10 cellular contexts compared by ENCODE assay signal in the genomic region with DNA sequence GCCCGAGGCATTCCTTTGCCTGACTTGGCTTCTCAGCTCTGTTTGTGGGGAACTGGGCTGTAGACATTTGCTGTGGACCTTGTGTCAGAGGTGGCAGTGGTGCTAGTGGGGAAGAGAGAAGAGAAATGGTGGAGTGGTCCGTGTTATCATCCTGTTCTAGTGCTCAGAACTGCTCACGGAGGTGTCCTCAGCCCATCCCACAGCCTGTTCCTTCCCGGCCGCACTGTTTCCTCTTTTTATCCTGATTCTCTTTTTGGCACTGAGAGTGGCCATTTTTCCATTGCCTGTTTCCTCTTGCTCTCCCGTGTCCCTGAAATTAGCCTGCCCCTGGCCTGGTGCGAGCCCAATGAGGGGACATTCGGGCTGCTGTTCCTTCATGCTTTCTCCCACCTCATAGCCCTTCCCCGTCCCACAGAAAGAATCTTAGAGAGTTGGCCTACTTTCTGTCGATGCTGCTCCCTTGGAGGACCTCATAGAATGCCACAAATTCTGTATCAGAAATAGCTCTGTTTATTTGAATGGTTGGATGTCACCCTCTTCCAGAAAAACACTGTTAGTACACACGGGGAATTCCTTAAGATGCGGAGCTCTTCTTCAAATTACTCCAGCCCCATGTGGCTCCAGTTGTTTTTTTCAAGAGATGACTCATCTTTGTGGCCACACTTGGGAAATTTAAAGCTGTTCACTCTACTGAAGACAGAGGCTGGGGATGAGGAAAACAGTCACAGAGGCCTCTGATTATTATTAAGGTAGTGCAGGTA. TPM values are rescaled to one million over a fixed set of nuclear protein-coding genes. Genes with fewer than 3 reads are reported as not detected.
DNase-seq lines count a peak whose midpoint lies in the region; ATAC-seq and TF ChIP-seq lines count a peak whose summit lies in the region.
"Had no signal": no experiment of that assay in that cellular context is flagged by ENCODE, and none has a peak within 500 bp of the region (broad histone marks: within the 10 kb centered on the region; RNA-seq: fewer than 3 reads in every experiment).

No MANE protein-coding gene starts in this region.

- H3K4me3 ChIP-seq in heart right ventricle: peak overlapping the region in 1 of 10 donors; percentile 3

- H3K4me3 Mint-ChIP-seq in WTC11 (no peak overlapping the region), T-cell (no peak overlapping the region)
- no peak overlapping the region for H3K4me3 Mint-ChIP-seq in stimulated activated naive B cell treated with anti-CD40 and anti-IgM and Interleukin-4, amounts not matched to agents 10 μg/mL and 1 μg/mL and 100 μg/mL, for 72 hours

- H3K36me3 Mint-ChIP-seq in WTC11: no peaks in the 10 kb centered on the region
- H3K36me3 Mint-ChIP-seq in stimulated activated naive B cell treated with anti-CD40 and anti-IgM and Interleukin-4, amounts not matched to agents 10 μg/mL and 1 μg/mL and 100 μg/mL, for 72 hours: peaks cover 16 to 25% of the 10 kb centered on the region in 2 donors
- H3K36me3 Mint-ChIP-seq in T-cell: peaks cover 27% of the 10 kb centered on the region

- WGBS in heart right ventricle, 2 donors: 42 to 63% methylated on average over 12 of the region's 12 CpGs

- H3K4me1 Mint-ChIP-seq in WTC11 (peaks cover 5% of the 10 kb centered on the region), T-cell (peaks cover 57 to 73% (median 59%) of the 10 kb centered on the region in 3 donors)
- H3K4me1 Mint-ChIP-seq in stimulated activated naive B cell treated with anti-CD40 and anti-IgM and Interleukin-4, amounts not matched to agents 10 μg/mL and 1 μg/mL and 100 μg/mL, for 72 hours: peaks cover 45 to 70% of the 10 kb centered on the region in 2 donors

- intact Hi-C loops in heart right ventricle (cut with DNase I): no loop called here

- POLR2A ChIA-PET in WTC11 (lab: Charles Lee) (no interaction called here), T-cell (lab: Charles Lee) (interaction anchor here in 1 of 2 donors (0.5 kb wide), 2 partner anchors 55 to 68 kb away, joined by 3 to 5 read pairs; no protein-coding TSS in a partner anchor)

- peak; percentile 70 for DNase-seq in HCEC 1CT
- DNase-seq in WTC11 (ENCODE audit: low spot score): no peak
- DNase-seq in heart right ventricle: peak in 1 of 2 donors; percentile 22
- no peak for DNase-seq in stimulated activated naive B cell treated with anti-CD40 and anti-IgM and Interleukin-4, amounts not matched to agents 10 μg/mL and 1 μg/mL and 100 μg/mL, for 72 hours
- DNase-seq in NAMALWA (ENCODE audit: low spot score): no peak
- no peak for DNase-seq in globus pallidus (ENCODE audit: low spot score)
- DNase-seq in T-cell: no peak
- DNase-seq: hypothalamus; NK-92 treated with Interleukin-12 subunit alpha and Interleukin-12 subunit beta, amount 100 ng/mL, for 24 hours had no signal

- ATAC-seq in WTC11: no peak
- peak; percentile 50 to 78 (median 72) for ATAC-seq in heart right ventricle
- no peak for ATAC-seq in stimulated activated naive B cell treated with anti-CD40 and anti-IgM and Interleukin-4, amounts not matched to agents 10 μg/mL and 1 μg/mL and 100 μg/mL, for 72 hours (replicated peaks)
- no peak for ATAC-seq in T-cell (replicated peaks in 1 of 4)
- no peak for ATAC-seq in HG02759 (IDR thresholded peaks at IDR 0.05; ENCODE audit: unreplicated experiment)

- no peaks in the 10 kb centered on the region for H3K9me3 ChIP-seq in heart right ventricle

- H3K27ac ChIP-seq in heart right ventricle: peak overlapping the region in 9 of 10 donors; percentile 8 to 66 (median 49)

- H3K27ac Mint-ChIP-seq in WTC11: 0 out of 2 replicates have a peak overlapping the region, but pooled peaks have one; percentile 71
- peak overlapping the region; percentile 75 for H3K27ac Mint-ChIP-seq in stimulated activated naive B cell treated with anti-CD40 and anti-IgM and Interleukin-4, amounts not matched to agents 10 μg/mL and 1 μg/mL and 100 μg/mL, for 72 hours
- no peak overlapping the region for H3K27ac Mint-ChIP-seq in T-cell

- H3K9me3 Mint-ChIP-seq in WTC11 (no peaks in the 10 kb centered on the region), T-cell (no peaks in the 10 kb centered on the region)
- no peaks in the 10 kb centered on the region for H3K9me3 Mint-ChIP-seq in stimulated activated naive B cell treated with anti-CD40 and anti-IgM and Interleukin-4, amounts not matched to agents 10 μg/mL and 1 μg/mL and 100 μg/mL, for 72 hours

- TF ChIP-seq CTCF in WTC11 (IDR thresholded peaks at IDR 0.05) (no peak), heart right ventricle (IDR thresholded peaks at IDR 0.05) (peak in 1 of 9 donors; percentile 7)

- no peaks in the 10 kb centered on the region for H3K36me3 ChIP-seq in heart right ventricle

- H3K27me3 ChIP-seq in heart right ventricle: no peaks in the 10 kb centered on the region

- H3K4me1 ChIP-seq in heart right ventricle: peaks cover 6 to 29% (median 18%) of the 10 kb centered on the region in 9 donors

- CTCF ChIA-PET in WTC11 (lab: Charles Lee): no interaction called here
- CTCF ChIA-PET in T-cell (lab: Charles Lee): interaction anchor here in 1 of 2 donors (0.5 to 1.3 kb wide), 3 partner anchors 11 to 75 kb away, joined by 4 to 8 read pairs (median 5); no protein-coding TSS in a partner anchor

- no peaks in the 10 kb centered on the region for H3K27me3 Mint-ChIP-seq in WTC11 (ENCODE audit: low read depth)
- H3K27me3 Mint-ChIP-seq in stimulated activated naive B cell treated with anti-CD40 and anti-IgM and Interleukin-4, amounts not matched to agents 10 μg/mL and 1 μg/mL and 100 μg/mL, for 72 hours: no peaks in the 10 kb centered on the region
- H3K27me3 Mint-ChIP-seq in T-cell: no peaks in the 10 kb centered on the region

TF ChIP-seq in WTC11, 78 proteins besides CTCF, POLR2A, EP300 and RAD21:
- no peak for TF ChIP-seq NR2C2 (CRISPR knock-in tag; IDR thresholded peaks at IDR 0.05)

RNA-seq across cellular contexts. Expression of gene FARS2, which starts 26.1 kb away (rescaled TPM):
- total RNA-seq in WTC11 (2021) (10.7 to 15.0 TPM (median 11.3 TPM) in 3 replicates), heart right ventricle (10 to 100 TPM; 17.9 to 22.4 (median 21.4) TPM), T-cell (10 to 100 TPM; 17.9 to 24.2 (median 20.3) TPM)
- 10 to 100 TPM in 1 of 2 donors, 1 to 10 TPM in 1; 7.6 to 16.0 TPM for polyA plus RNA-seq in heart right ventricle

RNA-seq across cellular contexts. Expression of gene LYRM4, which starts 26.6 kb away (rescaled TPM):
- total RNA-seq in WTC11 (2021): 47.3 to 49.7 TPM (median 48.3 TPM) in 3 replicates
- total RNA-seq in heart right ventricle: 10 to 100 TPM; 20.9 to 33.0 (median 25.1) TPM
- 10 to 100 TPM; 18.3 to 23.2 TPM for polyA plus RNA-seq in heart right ventricle
- 10 to 100 TPM; 17.7 to 25.6 (median 20.4) TPM for total RNA-seq in T-cell

Comparison
In these comparisons a context has a peak if more than half of its experiments do, and no peak if none do; other contexts are left out.
1. ATAC-seq: peak in heart right ventricle (8 of 8); none in WTC11 (single experiment), stimulated activated naive B cell treated with anti-CD40 and anti-IgM and Interleukin-4, amounts not matched to agents 10 μg/mL and 1 μg/mL and 100 μg/mL, for 72 hours (0 of 2), T-cell (0 of 4) and HG02759 (single experiment).
2. H3K27ac Mint-ChIP-seq: peak in WTC11 (single experiment) and stimulated activated naive B cell treated with anti-CD40 and anti-IgM and Interleukin-4, amounts not matched to agents 10 μg/mL and 1 μg/mL and 100 μg/mL, for 72 hours (single experiment); none in T-cell (0 of 2).